16 cellular contexts compared by ENCODE assay signal in the genomic region with DNA sequence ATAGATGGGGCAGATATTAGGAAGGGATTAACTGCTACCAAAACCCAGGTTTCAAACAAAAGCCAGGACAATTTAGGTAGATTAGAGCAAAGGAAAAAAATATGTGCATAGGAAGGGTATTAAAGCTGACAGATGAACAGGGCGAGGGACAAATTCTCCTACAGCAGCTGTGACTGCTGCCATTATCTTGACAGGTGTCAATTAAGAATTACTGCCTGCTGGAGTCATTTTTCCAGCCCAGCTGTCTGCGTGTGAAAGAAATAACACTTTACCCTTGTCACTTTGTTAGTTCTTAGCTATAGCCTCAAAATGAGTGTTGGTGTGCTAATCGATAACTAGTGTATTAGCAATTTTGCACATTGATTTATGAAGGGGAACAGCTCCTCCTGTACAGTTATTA. TPM values are rescaled to one million over a fixed set of nuclear protein-coding genes. Genes with fewer than 3 reads are reported as not detected.
DNase-seq lines count a peak whose midpoint lies in the region; ATAC-seq lines count a peak whose summit lies in the region.
"Had no signal": no experiment of that assay in that cellular context is flagged by ENCODE, and none has a peak within 500 bp of the region (broad histone marks: within the 10 kb centered on the region; RNA-seq: fewer than 3 reads in every experiment).

No MANE protein-coding gene starts in this region.

- ATAC-seq in activated naive CD8-positive, alpha-beta T cell treated with anti-CD3 and anti-CD28 coated beads, Interleukin-2, amount 50 U/mL, for 24 hours: no peak
- ATAC-seq in natural killer cell treated with Interleukin-12 subunit alpha and Interleukin-12 subunit beta and Interleukin-15 and Interleukin-18, amount 100 ng/mL, for 72 hours: no peak
- no peak for ATAC-seq in GM18502 (IDR thresholded peaks at IDR 0.05; ENCODE audit: poor library complexity, unreplicated experiment)
- ATAC-seq in GM21737 (IDR thresholded peaks at IDR 0.05; ENCODE audit: unreplicated experiment): no peak
- ATAC-seq: Panc1 had no signal

- CTCF ChIA-PET in CD4-positive, alpha-beta memory T cell (lab: Charles Lee; ENCODE audit: partially characterized antibody): no interaction called here

- H3K4me3 Mint-ChIP-seq in CD4-positive, alpha-beta memory T cell: peak overlapping the region in 1 of 8 donors; percentile 9
- H3K4me3 Mint-ChIP-seq in activated naive CD8-positive, alpha-beta T cell treated with anti-CD3 and anti-CD28 coated beads, Interleukin-2, amount 50 U/mL, for 24 hours: no peak overlapping the region
- no peak overlapping the region for H3K4me3 Mint-ChIP-seq in natural killer cell treated with Interleukin-12 subunit alpha and Interleukin-12 subunit beta and Interleukin-15 and Interleukin-18, amount 100 ng/mL, for 72 hours

- no peak overlapping the region for H3K27ac ChIP-seq in CD4-positive, alpha-beta memory T cell (ENCODE audit: low read depth, low read length)
- H3K27ac ChIP-seq: thoracic aorta had no signal

- H3K36me3 Mint-ChIP-seq in CD4-positive, alpha-beta memory T cell: no peaks in the 10 kb centered on the region
- H3K36me3 Mint-ChIP-seq in activated naive CD8-positive, alpha-beta T cell treated with anti-CD3 and anti-CD28 coated beads, Interleukin-2, amount 50 U/mL, for 24 hours (ENCODE audit: low read depth): peaks cover 2% of the 10 kb centered on the region
- H3K36me3 Mint-ChIP-seq in natural killer cell treated with Interleukin-12 subunit alpha and Interleukin-12 subunit beta and Interleukin-15 and Interleukin-18, amount 100 ng/mL, for 72 hours: no peaks in the 10 kb centered on the region

- no peaks in the 10 kb centered on the region for H3K9me3 ChIP-seq in CD4-positive, alpha-beta memory T cell (ENCODE audit: control insufficient read depth in 1 of 2, low read length in 2 of 2)
- H3K9me3 ChIP-seq: thoracic aorta had no signal

- peak overlapping the region in 4 of 7 donors; percentile 47 to 89 (median 76) for H3K27ac Mint-ChIP-seq in CD4-positive, alpha-beta memory T cell
- peak overlapping the region; percentile 33 for H3K27ac Mint-ChIP-seq in activated naive CD8-positive, alpha-beta T cell treated with anti-CD3 and anti-CD28 coated beads, Interleukin-2, amount 50 U/mL, for 24 hours
- peak overlapping the region; percentile 95 to 98 for H3K27ac Mint-ChIP-seq in natural killer cell treated with Interleukin-12 subunit alpha and Interleukin-12 subunit beta and Interleukin-15 and Interleukin-18, amount 100 ng/mL, for 72 hours

- no peak overlapping the region for H3K4me3 ChIP-seq in CD4-positive, alpha-beta memory T cell (ENCODE audit: low read length in 2 of 2)
- H3K4me3 ChIP-seq: thoracic aorta had no signal

- H3K9me3 Mint-ChIP-seq in CD4-positive, alpha-beta memory T cell: no peaks in the 10 kb centered on the region
- no peaks in the 10 kb centered on the region for H3K9me3 Mint-ChIP-seq in activated naive CD8-positive, alpha-beta T cell treated with anti-CD3 and anti-CD28 coated beads, Interleukin-2, amount 50 U/mL, for 24 hours
- H3K9me3 Mint-ChIP-seq in natural killer cell treated with Interleukin-12 subunit alpha and Interleukin-12 subunit beta and Interleukin-15 and Interleukin-18, amount 100 ng/mL, for 72 hours: no peaks in the 10 kb centered on the region

- no peaks in the 10 kb centered on the region for H3K36me3 ChIP-seq in CD4-positive, alpha-beta memory T cell (ENCODE audit: insufficient read depth, low read length)
- H3K36me3 ChIP-seq: thoracic aorta had no signal

- peaks cover 64% of the 10 kb centered on the region for H3K4me1 ChIP-seq in CD4-positive, alpha-beta memory T cell (ENCODE audit: insufficient read depth, low read length)

- DNase-seq in CD4-positive, alpha-beta memory T cell: no peak
- DNase-seq in NCI-H1105 (lab: John Stamatoyannopoulos, UW): peak; percentile 21
- DNase-seq in activated naive CD8-positive, alpha-beta T cell treated with anti-CD3 and anti-CD28 coated beads, Interleukin-2, amount 50 U/mL, for 24 hours: no peak
- DNase-seq in natural killer cell treated with Interleukin-12 subunit alpha and Interleukin-12 subunit beta and Interleukin-15 and Interleukin-18, amount 100 ng/mL, for 72 hours (ENCODE audit: low spot score): no peak
- DNase-seq in stimulated activated naive CD4-positive, alpha-beta T cell treated with Interleukin-2 at 50 U/mL for 16 hours (lab: John Stamatoyannopoulos, UW): no peak
- DNase-seq in activated naive CD4-positive, alpha-beta T cell treated with anti-CD3 and anti-CD28 coated beads, Interleukin-2, amount 50 U/mL, for 16 hours: no peak
- DNase-seq: activated CD4-positive, alpha-beta T cell treated with anti-CD3 and anti-CD28 coated beads for 4 hours; activated T-cell treated with anti-CD3 and anti-CD28 coated beads, Interleukin-2, amount 50 U/mL, for 48 hours; anterior cingulate cortex; dermis blood vessel endothelial cell; DMS53; T-helper 1 cell had no signal

- no peaks in the 10 kb centered on the region for H3K27me3 Mint-ChIP-seq in CD4-positive, alpha-beta memory T cell
- no peaks in the 10 kb centered on the region for H3K27me3 Mint-ChIP-seq in activated naive CD8-positive, alpha-beta T cell treated with anti-CD3 and anti-CD28 coated beads, Interleukin-2, amount 50 U/mL, for 24 hours
- no peaks in the 10 kb centered on the region for H3K27me3 Mint-ChIP-seq in natural killer cell treated with Interleukin-12 subunit alpha and Interleukin-12 subunit beta and Interleukin-15 and Interleukin-18, amount 100 ng/mL, for 72 hours

- H3K27me3 ChIP-seq in CD4-positive, alpha-beta memory T cell (ENCODE audit: insufficient read depth, low read length): no peaks in the 10 kb centered on the region

- POLR2A ChIA-PET in CD4-positive, alpha-beta memory T cell (lab: Charles Lee; ENCODE audit: partially characterized antibody): no interaction called here

- intact Hi-C loops in CD4-positive, alpha-beta memory T cell (cut with micrococcal nuclease): loop anchor here (10.0 kb wide), 1 partner anchor 1607 kb away; the partner anchor contains the start of gene ZNF236

- peaks cover 46 to 92% (median 70%) of the 10 kb centered on the region in 4 donors for H3K4me1 Mint-ChIP-seq in CD4-positive, alpha-beta memory T cell
- H3K4me1 Mint-ChIP-seq in activated naive CD8-positive, alpha-beta T cell treated with anti-CD3 and anti-CD28 coated beads, Interleukin-2, amount 50 U/mL, for 24 hours: peaks cover 77% of the 10 kb centered on the region
- peaks cover 51 to 72% of the 10 kb centered on the region in 2 donors for H3K4me1 Mint-ChIP-seq in natural killer cell treated with Interleukin-12 subunit alpha and Interleukin-12 subunit beta and Interleukin-15 and Interleukin-18, amount 100 ng/mL, for 72 hours (ENCODE audit: low read depth in 2 of 2)

RNA-seq across cellular contexts. Expression of gene TSHZ1, which starts 7.5 kb away (rescaled TPM):
- 10 to 100 TPM; 30.1 to 32.0 TPM for total RNA-seq in CD4-positive, alpha-beta memory T cell
- polyA plus RNA-seq in CD4-positive, alpha-beta memory T cell: 1 to 10 TPM in 1 of 2 donors, under 1 TPM in 1; 0.84 to 6.5 TPM
- total RNA-seq in natural killer cell treated with Interleukin-12 subunit alpha and Interleukin-12 subunit beta and Interleukin-15 and Interleukin-18, amount 100 ng/mL, for 72 hours: 10 to 100 TPM; 19.8 to 21.0 TPM

RNA-seq across cellular contexts. Expression of gene PTGR3, which starts 9.1 kb away (rescaled TPM):
- 10 to 100 TPM; 55.9 to 56.7 TPM for total RNA-seq in CD4-positive, alpha-beta memory T cell
- polyA plus RNA-seq in CD4-positive, alpha-beta memory T cell: 10 to 100 TPM; 21.0 to 29.3 TPM
- total RNA-seq in natural killer cell treated with Interleukin-12 subunit alpha and Interleukin-12 subunit beta and Interleukin-15 and Interleukin-18, amount 100 ng/mL, for 72 hours: 10 to 100 TPM; 20.0 to 23.0 TPM

Comparison
In these comparisons a context has a peak if more than half of its experiments do, and no peak if none do; other contexts are left out.
1. H3K27ac Mint-ChIP-seq: peak in every context shown above with its lines; median percentile 96 in natural killer cell treated with Interleukin-12 subunit alpha and Interleukin-12 subunit beta and Interleukin-15 and Interleukin-18, amount 100 ng/mL, for 72 hours; 76 in CD4-positive, alpha-beta memory T cell; 33 in activated naive CD8-positive, alpha-beta T cell treated with anti-CD3 and anti-CD28 coated beads, Interleukin-2, amount 50 U/mL, for 24 hours.